Comparison of ENCODE assay signal across 22 cellular contexts in genomic region chr11:22734628-22735345, GRCh38.
DNase-seq lines count a peak whose midpoint lies in the region; ATAC-seq, FAIRE-seq and TF ChIP-seq lines count a peak whose summit lies in the region.
"Had no signal": no experiment of that assay in that cellular context is flagged by ENCODE, and none has a peak within 500 bp of the region (broad histone marks: within the 10 kb centered on the region; RNA-seq: fewer than 3 reads in every experiment).

No MANE protein-coding gene starts in this region.

- CTCF ChIA-PET in HEK293T (lab: Yijun Ruan, JAX), result no interaction called here

- peak overlapping the region; percentile 15 for H3K9ac ChIP-seq in neural cell (ENCODE audit: low read length)
- H3K9ac ChIP-seq: parathyroid adenoma had no signal

- no peak for TF ChIP-seq CTCF in bronchial epithelial cell (IDR thresholded peaks at IDR 0.05; ENCODE audit: insufficient read depth, low read length, severe bottlenecking)
- TF ChIP-seq CTCF in neural cell (IDR thresholded peaks at IDR 0.05; ENCODE audit: poor library complexity, severe bottlenecking), result no peak

- DNase-seq in HEK293T (ENCODE audit: extremely low spot score) (no peak), NCI-H69 (lab: John Stamatoyannopoulos, UW) (peak; percentile 21), bronchial epithelial cell (ENCODE audit: low read depth) (peak; percentile 53), HK-2 (ENCODE audit: unreplicated experiment) (no peak), DMS 273 treated with DMSO at 0.1 percent for 48 hours (lab: John Stamatoyannopoulos, UW) (no peak)
- DNase-seq: activated CD4-positive, alpha-beta T cell treated with anti-CD3 and anti-CD28 coated beads, Interleukin-2, amount 10 ng/mL, durations not matched to agents 24 days and 14 days; dermis blood vessel endothelial cell; EL; HCEC 1CT; KBM-7; natural killer cell; NCI-H1105; NCI-H524 treated with DMSO at 0.1 percent for 48 hours; Peyer's patch; SW 1271; upper lobe of left lung had no signal

- POLR2A ChIA-PET in HEK293T (lab: Yijun Ruan, JAX), result no interaction called here

- ATAC-seq in GM19463 (IDR thresholded peaks at IDR 0.05; ENCODE audit: unreplicated experiment) (no peak), GM18868 (IDR thresholded peaks at IDR 0.05; ENCODE audit: unreplicated experiment) (no peak)
- ATAC-seq: natural killer cell had no signal

- peak overlapping the region; percentile 85 for H3K27ac ChIP-seq in neural cell (ENCODE audit: low read length)
- H3K27ac ChIP-seq: breast epithelium, parathyroid adenoma, Peyer's patch, upper lobe of left lung had no signal

- H3K27me3 ChIP-seq in bronchial epithelial cell (ENCODE audit: control insufficient read depth, insufficient read depth, low read length), result no peaks in the 10 kb centered on the region
- H3K27me3 ChIP-seq in neural cell (ENCODE audit: insufficient read depth, low read depth, low read length), result no peaks in the 10 kb centered on the region
- H3K27me3 ChIP-seq: breast epithelium, Peyer's patch, upper lobe of left lung had no signal

- H3K4me2 ChIP-seq in neural cell (ENCODE audit: low read length), result no peak overlapping the region

- H3K79me2 ChIP-seq in neural cell (replicated peaks; ENCODE audit: insufficient read depth, low read length), result no peaks in the 10 kb centered on the region
- H3K79me2 ChIP-seq: parathyroid adenoma had no signal

- H3K9me3 ChIP-seq in neural cell (ENCODE audit: low read length), result no peaks in the 10 kb centered on the region
- H3K9me3 ChIP-seq: breast epithelium, Peyer's patch, upper lobe of left lung had no signal

- FAIRE-seq in bronchial epithelial cell (lab: Jason Lieb, UNC), result no peak
- FAIRE-seq: TTC549 had no signal

- no peak for TF ChIP-seq EP300 in neural cell (conservative IDR thresholded peaks at IDR 0.05; ENCODE audit: poor library complexity, severe bottlenecking)

- H3K4me3 ChIP-seq in bronchial epithelial cell (ENCODE audit: low read depth, low read length) (no peak overlapping the region), neural cell (ENCODE audit: low read length) (no peak overlapping the region)
- H3K4me3 ChIP-seq: breast epithelium, Peyer's patch, upper lobe of left lung had no signal

- H4K20me1 ChIP-seq in neural cell (ENCODE audit: insufficient read depth), result no peaks in the 10 kb centered on the region

- H3K36me3 ChIP-seq in bronchial epithelial cell (ENCODE audit: control insufficient read depth, insufficient read depth, low read length) (no peaks in the 10 kb centered on the region), neural cell (ENCODE audit: insufficient read depth, low read length) (no peaks in the 10 kb centered on the region)
- H3K36me3 ChIP-seq: breast epithelium, Peyer's patch, upper lobe of left lung had no signal

- H2AFZ ChIP-seq in neural cell (ENCODE audit: low read depth, low read length), result no peak overlapping the region
- H2AFZ ChIP-seq: parathyroid adenoma had no signal

- no peaks in the 10 kb centered on the region for H3K9me2 ChIP-seq in neural cell (ENCODE audit: insufficient read depth, low read length)

- TF ChIP-seq RAD21 in neural cell (conservative IDR thresholded peaks at IDR 0.05), result no peak

- H3F3A ChIP-seq in neural cell (ENCODE audit: insufficient read depth, low read length, poor library complexity, severe bottlenecking), result no peaks in the 10 kb centered on the region

TF ChIP-seq in HEK293T, 16 proteins besides CTCF, POLR2A, EP300 and RAD21:
- TF ChIP-seq LEF1 (IDR thresholded peaks at IDR 0.05; ENCODE audit: borderline replicate concordance) (no peak), PKNOX1 (IDR thresholded peaks at IDR 0.05) (no peak), BHLHE40 (IDR thresholded peaks at IDR 0.05; ENCODE audit: borderline replicate concordance) (no peak), FOXA1 (IDR thresholded peaks at IDR 0.05) (no peak), ARNT (IDR thresholded peaks at IDR 0.05) (no peak), NFRKB (IDR thresholded peaks at IDR 0.05) (no peak), SUZ12 (IDR thresholded peaks at IDR 0.05) (no peak), ZNF384 (IDR thresholded peaks at IDR 0.05) (0 out of 2 replicates have a peak, but pooled peaks have one; percentile 18)

TF ChIP-seq in neural cell, 6 proteins besides CTCF, POLR2A, EP300 and RAD21:
- TF ChIP-seq TAF1 (IDR thresholded peaks at IDR 0.05; ENCODE audit: low read depth), result no peak
- no peak for TF ChIP-seq SMC3 (conservative IDR thresholded peaks at IDR 0.05; ENCODE audit: poor library complexity)
- TF ChIP-seq, protein P1, sequence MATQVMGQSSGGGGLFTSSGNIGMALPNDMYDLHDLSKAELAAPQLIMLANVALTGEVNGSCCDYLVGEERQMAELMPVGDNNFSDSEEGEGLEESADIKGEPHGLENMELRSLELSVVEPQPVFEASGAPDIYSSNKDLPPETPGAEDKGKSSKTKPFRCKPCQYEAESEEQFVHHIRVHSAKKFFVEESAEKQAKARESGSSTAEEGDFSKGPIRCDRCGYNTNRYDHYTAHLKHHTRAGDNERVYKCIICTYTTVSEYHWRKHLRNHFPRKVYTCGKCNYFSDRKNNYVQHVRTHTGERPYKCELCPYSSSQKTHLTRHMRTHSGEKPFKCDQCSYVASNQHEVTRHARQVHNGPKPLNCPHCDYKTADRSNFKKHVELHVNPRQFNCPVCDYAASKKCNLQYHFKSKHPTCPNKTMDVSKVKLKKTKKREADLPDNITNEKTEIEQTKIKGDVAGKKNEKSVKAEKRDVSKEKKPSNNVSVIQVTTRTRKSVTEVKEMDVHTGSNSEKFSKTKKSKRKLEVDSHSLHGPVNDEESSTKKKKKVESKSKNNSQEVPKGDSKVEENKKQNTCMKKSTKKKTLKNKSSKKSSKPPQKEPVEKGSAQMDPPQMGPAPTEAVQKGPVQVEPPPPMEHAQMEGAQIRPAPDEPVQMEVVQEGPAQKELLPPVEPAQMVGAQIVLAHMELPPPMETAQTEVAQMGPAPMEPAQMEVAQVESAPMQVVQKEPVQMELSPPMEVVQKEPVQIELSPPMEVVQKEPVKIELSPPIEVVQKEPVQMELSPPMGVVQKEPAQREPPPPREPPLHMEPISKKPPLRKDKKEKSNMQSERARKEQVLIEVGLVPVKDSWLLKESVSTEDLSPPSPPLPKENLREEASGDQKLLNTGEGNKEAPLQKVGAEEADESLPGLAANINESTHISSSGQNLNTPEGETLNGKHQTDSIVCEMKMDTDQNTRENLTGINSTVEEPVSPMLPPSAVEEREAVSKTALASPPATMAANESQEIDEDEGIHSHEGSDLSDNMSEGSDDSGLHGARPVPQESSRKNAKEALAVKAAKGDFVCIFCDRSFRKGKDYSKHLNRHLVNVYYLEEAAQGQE (IDR thresholded peaks at IDR 0.05; ENCODE audit: borderline replicate concordance), result no peak

Comparison
In these comparisons a context has a peak if more than half of its experiments do, and no peak if none do; other contexts are left out.
1. DNase-seq: peak in NCI-H69 (single experiment) and bronchial epithelial cell (single experiment); none in HEK293T (single experiment), HK-2 (single experiment) and DMS 273 treated with DMSO at 0.1 percent for 48 hours (single experiment).